In genomic region chr9:9499546-9499945, GRCh38 we compare ENCODE assay signal across 26 cellular contexts.
DNase-seq lines count a peak whose midpoint lies in the region; ATAC-seq and TF ChIP-seq lines count a peak whose summit lies in the region.
"Had no signal": no experiment of that assay in that cellular context is flagged by ENCODE, and none has a peak within 500 bp of the region (broad histone marks: within the 10 kb centered on the region; RNA-seq: fewer than 3 reads in every experiment).

No MANE protein-coding gene starts in this region.

- H3K4me3 Mint-ChIP-seq in neural crest cell (no peak overlapping the region), natural killer cell (no peak overlapping the region)
- H3K4me3 Mint-ChIP-seq: activated naive CD8-positive, alpha-beta T cell treated with anti-CD3 and anti-CD28 coated beads for 36 hours; mesothelial cell of epicardium; naive B cell had no signal

- no peak overlapping the region for H3K27ac ChIP-seq in C4-2B
- peak overlapping the region; percentile 22 for H3K27ac ChIP-seq in cingulate gyrus (ENCODE audit: low read depth, low read length)
- H3K27ac ChIP-seq: ascending aorta, cardiac muscle cell, heart left ventricle, VCaP had no signal

- H3K27ac Mint-ChIP-seq in neural crest cell (ENCODE audit: unreplicated experiment) (no peak overlapping the region), natural killer cell (no peak overlapping the region)
- H3K27ac Mint-ChIP-seq: activated naive CD8-positive, alpha-beta T cell treated with anti-CD3 and anti-CD28 coated beads for 36 hours; mesothelial cell of epicardium; naive B cell had no signal

- H3K9me3 Mint-ChIP-seq in neural crest cell (peaks cover 7% of the 10 kb centered on the region), natural killer cell (peaks cover 10 to 16% of the 10 kb centered on the region in 2 donors)

- TF ChIP-seq CTCF in C4-2B (conservative IDR thresholded peaks at IDR 0.05): peak; percentile 12; the same call in 1 of the 2 replicates
- peak; percentile 42 for TF ChIP-seq CTCF in neural crest cell (conservative IDR thresholded peaks at IDR 0.05)
- no peak for TF ChIP-seq CTCF in natural killer cell (IDR thresholded peaks at IDR 0.05)

- intact Hi-C loops in natural killer cell (cut with micrococcal nuclease): no loop called here

- DNase-seq in NCI-H69 (lab: John Stamatoyannopoulos, UW) (peak; percentile 37), neural crest cell (ENCODE audit: low read depth, low spot score) (no peak), NCI-H2107 (lab: John Stamatoyannopoulos, UW) (no peak), natural killer cell (no peak)
- no peak for DNase-seq in activated CD4-positive, alpha-beta T cell treated with anti-CD3 and anti-CD28 coated beads, Interleukin-2, amount 50 U/mL, for 1 hour
- DNase-seq: ACHN; activated CD4-positive, alpha-beta T cell treated with anti-CD3 and anti-CD28 coated beads for 48 hours; activated gamma-delta T cell; activated naive CD8-positive, alpha-beta T cell treated with anti-CD3 and anti-CD28 coated beads for 36 hours; heart left ventricle; kidney; naive B cell; NCI-H1694 treated with DMSO at 0.1 percent for 48 hours; SHP77 treated with DMSO at 0.1 percent for 48 hours; stimulated activated CD4-positive, alpha-beta T cell treated with anti-CD3 and anti-CD28 coated beads, Interleukin-15, amount 100 ng/mL, for 24 hours; stimulated activated CD4-positive, alpha-beta T cell treated with anti-CD3 and anti-CD28 coated beads, Interleukin-4, amount 100 ng/mL, for 4 hours; T1000; trophoblast cell had no signal

- H3K4me1 Mint-ChIP-seq in neural crest cell (peaks cover 8% of the 10 kb centered on the region), natural killer cell (no peaks in the 10 kb centered on the region)
- H3K4me1 Mint-ChIP-seq: activated naive CD8-positive, alpha-beta T cell treated with anti-CD3 and anti-CD28 coated beads for 36 hours; naive B cell had no signal

- no peaks in the 10 kb centered on the region for H3K36me3 Mint-ChIP-seq in neural crest cell (ENCODE audit: low read depth)
- peaks cover 3% of the 10 kb centered on the region for H3K36me3 Mint-ChIP-seq in natural killer cell
- H3K36me3 Mint-ChIP-seq: activated naive CD8-positive, alpha-beta T cell treated with anti-CD3 and anti-CD28 coated beads for 36 hours; naive B cell had no signal

- H3K27me3 Mint-ChIP-seq in neural crest cell (ENCODE audit: low read depth): no peaks in the 10 kb centered on the region
- no peaks in the 10 kb centered on the region for H3K27me3 Mint-ChIP-seq in natural killer cell (ENCODE audit: low read depth in 2 of 2)
- H3K27me3 Mint-ChIP-seq: activated naive CD8-positive, alpha-beta T cell treated with anti-CD3 and anti-CD28 coated beads for 36 hours; naive B cell had no signal

- ATAC-seq in GM21526 (IDR thresholded peaks at IDR 0.05; ENCODE audit: low FRiP score, unreplicated experiment) (no peak), natural killer cell (no peak)
- ATAC-seq: esophagus mucosa, heart left ventricle had no signal
